ENCODE assay signal across 39 cellular contexts in genomic region chr2:147779440-147779839, GRCh38.
"Had no signal": no experiment of that assay in that cellular context is flagged by ENCODE, and none has a peak within 500 bp of the region (broad histone marks: within the 10 kb centered on the region; RNA-seq: fewer than 3 reads in every experiment).

No MANE protein-coding gene starts in this region.

- H3K27ac Mint-ChIP-seq: activated naive CD4-positive, alpha-beta T cell treated with anti-CD3 and anti-CD28 coated beads for 36 hours; activated naive CD4-positive, alpha-beta T cell treated with anti-CD3 and anti-CD28 coated beads, Interleukin-2, amount 10 ng/mL, durations not matched to agents 7 days and 5 days; activated naive CD4-positive, alpha-beta T cell treated with anti-CD3 and anti-CD28 coated beads, Interleukin-2, amount 50 U/mL, for 24 hours; activated naive CD4-positive, alpha-beta T cell treated with anti-CD3 and anti-CD28 coated beads, Interleukin-2, amount 50 U/mL, for 72 hours; activated naive CD8-positive, alpha-beta T cell; activated naive CD8-positive, alpha-beta T cell treated with anti-CD3 and anti-CD28 coated beads for 36 hours; activated naive CD8-positive, alpha-beta T cell treated with anti-CD3 and anti-CD28 coated beads, Interleukin-2, amount 10 ng/mL, durations not matched to agents 7 days and 5 days; activated naive CD8-positive, alpha-beta T cell treated with anti-CD3 and anti-CD28 coated beads, Interleukin-2, amount 50 U/mL, for 24 hours; activated T-cell treated with anti-CD3 and anti-CD28 coated beads, Interleukin-2, amount 50 U/mL, for 24 hours; activated T-cell treated with anti-CD3 and anti-CD28 coated beads, Interleukin-2, amount 50 U/mL, for 72 hours; activated T-helper 1 cell treated with anti-CD3 and anti-CD28 coated beads, Interleukin-12 subunit alpha, Interleukin-12 subunit beta, Interleukin-2, Interleukin-4 antibody, amounts not matched to agents 30 ng/mL and 10 ng/mL and 1 ng/mL, durations not matched to agents 14 hours and 24 hours and 36 hours; activated T-helper 17 cell treated with anti-CD3 and anti-CD28 coated beads, Interleukin-2, amount 50 U/mL, for 72 hours; activated T-helper 2 cell treated with anti-CD3 and anti-CD28 coated beads, Interferon-gamma antibody, Interleukin-2, Interleukin-4, amounts not matched to agents 10 μg/mL and 5 μg/mL and 100 μg/mL, durations not matched to agents 14 hours and 24 hours and 36 hours; brain had no signal

- H3K27me3 Mint-ChIP-seq: activated naive CD8-positive, alpha-beta T cell treated with anti-CD3 and anti-CD28 coated beads for 36 hours; activated naive CD8-positive, alpha-beta T cell treated with anti-CD3 and anti-CD28 coated beads, Interleukin-2, amount 50 U/mL, for 24 hours; activated T-helper 17 cell treated with anti-CD3 and anti-CD28 coated beads, Interleukin-2, amount 50 U/mL, for 72 hours; brain; central memory CD8-positive, alpha-beta T cell had no signal

- H3K9me3 ChIP-seq: adrenal gland, ascending aorta, body of pancreas, breast epithelium had no signal

- H3K9me3 Mint-ChIP-seq: activated naive CD4-positive, alpha-beta T cell treated with anti-CD3 and anti-CD28 coated beads for 36 hours; activated naive CD4-positive, alpha-beta T cell treated with anti-CD3 and anti-CD28 coated beads, Interleukin-2, amount 10 ng/mL, durations not matched to agents 7 days and 5 days; activated naive CD4-positive, alpha-beta T cell treated with anti-CD3 and anti-CD28 coated beads, Interleukin-2, amount 50 U/mL, for 24 hours; activated naive CD8-positive, alpha-beta T cell treated with anti-CD3 and anti-CD28 coated beads for 36 hours; activated naive CD8-positive, alpha-beta T cell treated with anti-CD3 and anti-CD28 coated beads, Interleukin-2, amount 50 U/mL, for 24 hours; activated T-cell treated with anti-CD3 and anti-CD28 coated beads, Interleukin-2, amount 50 U/mL, for 24 hours; activated T-cell treated with anti-CD3 and anti-CD28 coated beads, Interleukin-2, amount 50 U/mL, for 4 hours; activated T-helper 17 cell treated with anti-CD3 and anti-CD28 coated beads, Interleukin-2, amount 50 U/mL, for 72 hours; activated T-helper 2 cell treated with anti-CD3 and anti-CD28 coated beads, Interferon-gamma antibody, Interleukin-2, Interleukin-4, amounts not matched to agents 10 μg/mL and 5 μg/mL and 100 μg/mL, durations not matched to agents 14 hours and 24 hours and 36 hours; brain; central memory CD8-positive, alpha-beta T cell had no signal

- H3K4me3 Mint-ChIP-seq: activated naive CD4-positive, alpha-beta T cell treated with anti-CD3 and anti-CD28 coated beads for 36 hours; activated naive CD4-positive, alpha-beta T cell treated with anti-CD3 and anti-CD28 coated beads, Interleukin-2, amount 10 ng/mL, durations not matched to agents 7 days and 5 days; activated naive CD4-positive, alpha-beta T cell treated with anti-CD3 and anti-CD28 coated beads, Interleukin-2, amount 50 U/mL, for 24 hours; activated naive CD8-positive, alpha-beta T cell; activated naive CD8-positive, alpha-beta T cell treated with anti-CD3 and anti-CD28 coated beads for 36 hours; activated naive CD8-positive, alpha-beta T cell treated with anti-CD3 and anti-CD28 coated beads, Interleukin-2, amount 10 ng/mL, durations not matched to agents 7 days and 5 days; activated naive CD8-positive, alpha-beta T cell treated with anti-CD3 and anti-CD28 coated beads, Interleukin-2, amount 50 U/mL, for 24 hours; activated T-cell treated with anti-CD3 and anti-CD28 coated beads, Interleukin-2, amount 50 U/mL, for 24 hours; activated T-cell treated with anti-CD3 and anti-CD28 coated beads, Interleukin-2, amount 50 U/mL, for 4 hours; activated T-cell treated with anti-CD3 and anti-CD28 coated beads, Interleukin-2, amount 50 U/mL, for 72 hours; activated T-helper 1 cell treated with anti-CD3 and anti-CD28 coated beads, Interleukin-12 subunit alpha, Interleukin-12 subunit beta, Interleukin-2, Interleukin-4 antibody, amounts not matched to agents 30 ng/mL and 10 ng/mL and 1 ng/mL, durations not matched to agents 14 hours and 24 hours and 36 hours; activated T-helper 17 cell treated with anti-CD3 and anti-CD28 coated beads, Interleukin-2, amount 50 U/mL, for 72 hours; brain; central memory CD8-positive, alpha-beta T cell had no signal

- FAIRE-seq: bronchial epithelial cell had no signal

- H3K27me3 ChIP-seq: adrenal gland, ascending aorta, body of pancreas, brain microvascular endothelial cell, breast epithelium, cardiac muscle cell had no signal

- H3K36me3 ChIP-seq: adrenal gland, ascending aorta, brain microvascular endothelial cell, breast epithelium, cardiac muscle cell had no signal

- H3K4me3 ChIP-seq: adrenal gland, ascending aorta, body of pancreas, breast epithelium, cardiac muscle cell had no signal

- DNase-seq: activated effector memory CD4-positive, alpha-beta T cell treated with anti-CD3 and anti-CD28 coated beads, Interleukin-2, amount 50 U/mL, for 16 hours; activated effector memory CD4-positive, alpha-beta T cell treated with Interleukin-2 at 50 U/mL for 16 hours; activated gamma-delta T cell; activated gamma-delta T cell treated with Interleukin-2 at 50 U/mL for 16 hours; activated naive CD4-positive, alpha-beta T cell; activated naive CD4-positive, alpha-beta T cell treated with anti-CD3 and anti-CD28 coated beads for 36 hours; activated naive CD4-positive, alpha-beta T cell treated with anti-CD3 and anti-CD28 coated beads, Interleukin-2, amount 10 ng/mL, durations not matched to agents 7 days and 5 days; activated naive CD4-positive, alpha-beta T cell treated with anti-CD3 and anti-CD28 coated beads, Interleukin-2, amount 50 U/mL, for 16 hours; activated naive CD4-positive, alpha-beta T cell treated with Interleukin-2 at 50 U/mL for 16 hours; activated naive CD8-positive, alpha-beta T cell treated with anti-CD3 and anti-CD28 coated beads for 36 hours; activated naive CD8-positive, alpha-beta T cell treated with anti-CD3 and anti-CD28 coated beads, Interleukin-2, amount 10 ng/mL, durations not matched to agents 7 days and 5 days; activated naive CD8-positive, alpha-beta T cell treated with anti-CD3 and anti-CD28 coated beads, Interleukin-2, amount 50 U/mL, for 24 hours; activated T-cell treated with anti-CD3 and anti-CD28 coated beads, Interleukin-2, amount 50 U/mL, for 1 hour; activated T-cell treated with anti-CD3 and anti-CD28 coated beads, Interleukin-2, amount 50 U/mL, for 24 hours; activated T-cell treated with anti-CD3 and anti-CD28 coated beads, Interleukin-2, amount 50 U/mL, for 4 hours; activated T-cell treated with anti-CD3 and anti-CD28 coated beads, Interleukin-2, amount 50 U/mL, for 48 hours; activated T-cell treated with anti-CD3 and anti-CD28 coated beads, Interleukin-2, amount 50 U/mL, for 72 hours; adrenal gland; amniotic stem cell; amygdala; anterior cingulate cortex; aorta; body of pancreas; brain microvascular endothelial cell; caudate nucleus; central memory CD4-positive, alpha-beta T cell; cerebellar nuclear complex had no signal

- ATAC-seq: activated naive CD4-positive, alpha-beta T cell treated with anti-CD3 and anti-CD28 coated beads, Interleukin-2, amount 50 U/mL, for 72 hours; activated naive CD8-positive, alpha-beta T cell treated with anti-CD3 and anti-CD28 coated beads, Interleukin-2, amount 50 U/mL, for 24 hours; activated T-cell treated with anti-CD3 and anti-CD28 coated beads, Interleukin-2, amount 50 U/mL, for 4 hours; activated T-cell treated with anti-CD3 and anti-CD28 coated beads, Interleukin-2, amount 50 U/mL, for 72 hours; activated T-helper 17 cell treated with anti-CD3 and anti-CD28 coated beads, Interleukin-2, amount 50 U/mL, for 72 hours; body of pancreas had no signal

- H3K27ac ChIP-seq: adrenal gland, ascending aorta, body of pancreas, brain microvascular endothelial cell, breast epithelium, cardiac muscle cell had no signal

- H3K36me3 Mint-ChIP-seq: activated naive CD4-positive, alpha-beta T cell treated with anti-CD3 and anti-CD28 coated beads, Interleukin-2, amount 10 ng/mL, durations not matched to agents 7 days and 5 days; activated naive CD4-positive, alpha-beta T cell treated with anti-CD3 and anti-CD28 coated beads, Interleukin-2, amount 50 U/mL, for 24 hours; activated naive CD4-positive, alpha-beta T cell treated with anti-CD3 and anti-CD28 coated beads, Interleukin-2, amount 50 U/mL, for 72 hours; activated naive CD8-positive, alpha-beta T cell; activated naive CD8-positive, alpha-beta T cell treated with anti-CD3 and anti-CD28 coated beads for 36 hours; activated naive CD8-positive, alpha-beta T cell treated with anti-CD3 and anti-CD28 coated beads, Interleukin-2, amount 10 ng/mL, durations not matched to agents 7 days and 5 days; brain had no signal

- H3K4me1 ChIP-seq: adrenal gland, ascending aorta, body of pancreas, breast epithelium had no signal

- H3K4me1 Mint-ChIP-seq: activated naive CD4-positive, alpha-beta T cell treated with anti-CD3 and anti-CD28 coated beads, Interleukin-2, amount 10 ng/mL, durations not matched to agents 7 days and 5 days; activated naive CD4-positive, alpha-beta T cell treated with anti-CD3 and anti-CD28 coated beads, Interleukin-2, amount 50 U/mL, for 24 hours; activated naive CD8-positive, alpha-beta T cell treated with anti-CD3 and anti-CD28 coated beads for 36 hours; activated naive CD8-positive, alpha-beta T cell treated with anti-CD3 and anti-CD28 coated beads, Interleukin-2, amount 10 ng/mL, durations not matched to agents 7 days and 5 days; activated naive CD8-positive, alpha-beta T cell treated with anti-CD3 and anti-CD28 coated beads, Interleukin-2, amount 50 U/mL, for 24 hours; activated T-helper 17 cell treated with anti-CD3 and anti-CD28 coated beads, Interleukin-2, amount 50 U/mL, for 72 hours; central memory CD8-positive, alpha-beta T cell had no signal
